26 cellular contexts compared by ENCODE assay signal in genomic region chr9:137711678-137712105, GRCh38.
DNase-seq lines count a peak whose midpoint lies in the region; ATAC-seq, FAIRE-seq and TF ChIP-seq lines count a peak whose summit lies in the region.
"Had no signal": no experiment of that assay in that cellular context is flagged by ENCODE, and none has a peak within 500 bp of the region (broad histone marks: within the 10 kb centered on the region; RNA-seq: fewer than 3 reads in every experiment).

No MANE protein-coding gene starts in this region.

- H3K27ac ChIP-seq in RWPE1 = peak overlapping the region; percentile 41
- H3K27ac ChIP-seq in HepG2 (ENCODE audit: extremely low read length, insufficient read depth, low read length) = no peak overlapping the region
- H3K27ac ChIP-seq: brain microvascular endothelial cell, thoracic aorta had no signal

- H3K36me3 ChIP-seq in HepG2 (replicated peaks in 1 of 2; ENCODE audit: control insufficient read depth in 1 of 2, insufficient read depth in 2 of 2, low read length in 2 of 2) = peaks cover 3 to 26% of the 10 kb centered on the region in 2 experiments; a peak in 3 of 5 replicates
- H3K36me3 ChIP-seq: brain microvascular endothelial cell had no signal

- H3K27me3 Mint-ChIP-seq in stimulated activated memory B cell treated with anti-CD40 and anti-IgM and Interleukin-4, amounts not matched to agents 10 μg/mL and 1 μg/mL and 100 μg/mL, for 72 hours = no peaks in the 10 kb centered on the region
- H3K27me3 Mint-ChIP-seq: stimulated activated naive CD8-positive, alpha-beta T cell treated with anti-CD3 and anti-CD28 coated beads, Interleukin-15, Interleukin-2, amounts not matched to agents 100 ng/mL and 50 ng/mL, for 24 hours; T-cell had no signal

- no peak for TF ChIP-seq RAD21 in HepG2 (CRISPR knock-in tag; IDR thresholded peaks at IDR 0.05)

- H3K36me3 Mint-ChIP-seq in stimulated activated memory B cell treated with anti-CD40 and anti-IgM and Interleukin-4, amounts not matched to agents 10 μg/mL and 1 μg/mL and 100 μg/mL, for 72 hours = peaks cover 49% of the 10 kb centered on the region

- H2AFZ ChIP-seq in HepG2 (ENCODE audit: low read length) = no peak overlapping the region

- in situ Hi-C loops in HepG2 (cut with HindIII; ENCODE audit: extremely low pct_ligation_motif_present, low pct_unique_long_range_greater_than_20kb) = no loop called here

- CTCF ChIA-PET in RWPE1 (lab: Yijun Ruan, JAX) = no interaction called here
- CTCF ChIA-PET in HepG2 (lab: Yijun Ruan, JAX; ENCODE audit: low intra/inter-chr PET ratio, low total read pairs) = no interaction called here

- no TSS peak for BruUV-seq in HepG2 (replicated peaks; lab: Mats Ljungman, UMichigan)

- TF ChIP-seq CTCF in RWPE1 (conservative IDR thresholded peaks at IDR 0.05; ENCODE audit: low read depth) (no peak), HepG2 (CRISPR knock-in tag; IDR thresholded peaks at IDR 0.05) (no peak; the same call in 1 of the 2 replicates)

- no peak for TF ChIP-seq POLR2A in HepG2 (IDR thresholded peaks at IDR 0.05; ENCODE audit: insufficient read depth in 1 of 2, low read depth in 2 of 2, low read length in 2 of 2)

- no peaks in the 10 kb centered on the region for H3K27me3 ChIP-seq in HepG2 (ENCODE audit: control insufficient read depth in 1 of 2, insufficient read depth in 2 of 2, low read length in 2 of 2)
- H3K27me3 ChIP-seq: brain microvascular endothelial cell, MG63 had no signal

- H3K9me3 ChIP-seq in HepG2 (ENCODE audit: low read length) = no peaks in the 10 kb centered on the region
- H3K9me3 ChIP-seq: thoracic aorta had no signal

- H3K4me3 Mint-ChIP-seq in stimulated activated memory B cell treated with anti-CD40 and anti-IgM and Interleukin-4, amounts not matched to agents 10 μg/mL and 1 μg/mL and 100 μg/mL, for 72 hours = no peak overlapping the region
- H3K4me3 Mint-ChIP-seq: activated CD8-positive, alpha-beta T cell treated with anti-CD3 and anti-CD28 coated beads, Interleukin-2, amount 10 ng/mL, durations not matched to agents 7 days and 5 days; CD8-positive, alpha-beta T cell; nephron; stimulated activated naive CD8-positive, alpha-beta T cell treated with anti-CD3 and anti-CD28 coated beads, Interleukin-15, Interleukin-2, amounts not matched to agents 100 ng/mL and 50 ng/mL, for 24 hours had no signal

- no peak overlapping the region for H3K4me3 ChIP-seq in HepG2 (replicated peaks in 1 of 3; ENCODE audit: insufficient read depth in 1 of 3, low read depth in 2 of 3, low read length in 3 of 3)
- H3K4me3 ChIP-seq: GM12878, MG63, thoracic aorta had no signal

- POLR2A ChIA-PET in RWPE1 (lab: Yijun Ruan, JAX; ENCODE audit: low non-redundant PET) = no interaction called here
- POLR2A ChIA-PET in HepG2 (lab: Yijun Ruan, JAX) = no interaction called here

- TF ChIP-seq EP300 in HepG2 (IDR thresholded peaks at IDR 0.05; ENCODE audit: low read depth in 2 of 2, low read length in 2 of 2) (no peak), HepG2 (CRISPR knock-in tag; IDR thresholded peaks at IDR 0.05; ENCODE audit: borderline replicate concordance) (no peak)

- no peak overlapping the region for H3K4me2 ChIP-seq in HepG2 (ENCODE audit: low read depth, low read length)

- peaks cover 45% of the 10 kb centered on the region for H3K4me1 Mint-ChIP-seq in stimulated activated memory B cell treated with anti-CD40 and anti-IgM and Interleukin-4, amounts not matched to agents 10 μg/mL and 1 μg/mL and 100 μg/mL, for 72 hours

- 0 out of 2 replicates have a peak, but pooled peaks cover 7% of the 10 kb centered on the region for H4K20me1 ChIP-seq in HepG2 (ENCODE audit: insufficient read depth, low read length)

- ATAC-seq in HepG2 (peak; percentile 49), GM21447 (IDR thresholded peaks at IDR 0.05; ENCODE audit: unreplicated experiment) (no peak)
- peak; percentile 31 for ATAC-seq in stimulated activated memory B cell treated with anti-CD40 and anti-IgM and Interleukin-4, amounts not matched to agents 10 μg/mL and 1 μg/mL and 100 μg/mL, for 72 hours
- ATAC-seq: activated CD8-positive, alpha-beta T cell treated with anti-CD3 and anti-CD28 coated beads, Interleukin-2, amount 10 ng/mL, durations not matched to agents 7 days and 5 days; CD8-positive, alpha-beta T cell; GM12878; T-cell had no signal

- no peaks in the 10 kb centered on the region for H3K4me1 ChIP-seq in HepG2 (ENCODE audit: insufficient read depth, low read length)

- H3K9ac ChIP-seq in HepG2 (ENCODE audit: insufficient read depth, low read depth, low read length) = no peak overlapping the region

- 98% methylated on average over 16 of the region's 18 CpGs for WGBS in HepG2 (ENCODE audit: low lambda C conversion rate)

- intact Hi-C loops in HepG2 (cut with micrococcal nuclease; ENCODE audit: unreplicated experiment) = no loop called here

- H3K27ac Mint-ChIP-seq in stimulated activated memory B cell treated with anti-CD40 and anti-IgM and Interleukin-4, amounts not matched to agents 10 μg/mL and 1 μg/mL and 100 μg/mL, for 72 hours = peak overlapping the region; percentile 66
- H3K27ac Mint-ChIP-seq: CD8-positive, alpha-beta T cell; stimulated activated naive CD8-positive, alpha-beta T cell treated with anti-CD3 and anti-CD28 coated beads, Interleukin-15, Interleukin-2, amounts not matched to agents 100 ng/mL and 50 ng/mL, for 24 hours had no signal

- H3K9me3 Mint-ChIP-seq in stimulated activated memory B cell treated with anti-CD40 and anti-IgM and Interleukin-4, amounts not matched to agents 10 μg/mL and 1 μg/mL and 100 μg/mL, for 72 hours = peaks cover 10% of the 10 kb centered on the region

- peak; percentile 53 for DNase-seq in activated effector memory CD4-positive, alpha-beta T cell treated with anti-CD3 and anti-CD28 coated beads, Interleukin-2, amount 50 U/mL, for 16 hours
- no peak for DNase-seq in activated effector memory CD4-positive, alpha-beta T cell treated with Interleukin-2 at 50 U/mL for 16 hours
- DNase-seq in RWPE1 (ENCODE audit: low spot score) = no peak
- no peak for DNase-seq in HepG2 (ENCODE audit: low spot score)
- no peak for DNase-seq in putamen (ENCODE audit: low spot score)
- DNase-seq in HPDE6-E6E7 (ENCODE audit: extremely low spot score) = no peak
- DNase-seq: 8988T; activated CD4-positive, CD25-positive, alpha-beta regulatory T cell treated with anti-CD3 and anti-CD28 coated beads, Interleukin-2, amount 50 U/mL, for 72 hours; activated CD8-positive, alpha-beta T cell treated with anti-CD3 and anti-CD28 coated beads, Interleukin-2, amount 10 ng/mL, durations not matched to agents 7 days and 5 days; brain microvascular endothelial cell; CD8-positive, alpha-beta T cell; DMS 273 treated with DMSO at 0.1 percent for 48 hours; EL; islet precursor cell; MG63; NCI-H1105 treated with DMSO at 0.1 percent for 48 hours; NCI-H1930; NCI-H226; T-cell had no signal

- peaks cover 22% of the 10 kb centered on the region for H3K79me2 ChIP-seq in HepG2 (ENCODE audit: insufficient read depth, low read length)

- FAIRE-seq in HepG2 (lab: Jason Lieb, UNC) = no peak
- FAIRE-seq: endothelial cell of umbilical vein, GM12878 had no signal

TF ChIP-seq in HepG2, 621 proteins besides CTCF, POLR2A, EP300 and RAD21 (continues in another document):
- TF ChIP-seq ZNF318 (CRISPR knock-in tag; IDR thresholded peaks at IDR 0.05) = no peak
